In genomic region chr19:19634516-19635312, GRCh38 we compare ENCODE assay signal across 23 cellular contexts. TPM values are rescaled to one million over a fixed set of nuclear protein-coding genes. Genes with fewer than 3 reads are reported as not detected.
DNase-seq lines count a peak whose midpoint lies in the region; ATAC-seq and TF ChIP-seq lines count a peak whose summit lies in the region.
"Had no signal": no experiment of that assay in that cellular context is flagged by ENCODE, and none has a peak within 500 bp of the region (broad histone marks: within the 10 kb centered on the region; RNA-seq: fewer than 3 reads in every experiment).

No MANE protein-coding gene starts in this region.

- H3K4me1 ChIP-seq in right cardiac atrium (ENCODE audit: control insufficient read depth, insufficient read depth, low read length) (no peaks in the 10 kb centered on the region), heart right ventricle (no peaks in the 10 kb centered on the region)
- H3K4me1 ChIP-seq: left ventricle myocardium inferior, pancreas had no signal

- intact Hi-C loops in right cardiac atrium (cut with DNase I) (loop anchor here in 1 of 4 donors (5.0 kb wide), 1 partner anchor 82 kb away; no protein-coding TSS in a partner anchor), heart right ventricle (cut with DNase I) (no loop called here)
- intact Hi-C loops in activated CD4-positive, alpha-beta memory T cell treated with anti-CD3 and anti-CD28 coated beads for 36 hours (cut with micrococcal nuclease) = no loop called here

- DNase-seq in right cardiac atrium = peak in 2 of 3 donors; percentile 29 to 46
- DNase-seq in heart right ventricle = no peak
- DNase-seq in activated CD4-positive, alpha-beta memory T cell treated with anti-CD3 and anti-CD28 coated beads for 36 hours = no peak
- no peak for DNase-seq in effector memory CD8-positive, alpha-beta T cell
- no peak for DNase-seq in stimulated activated naive B cell treated with anti-CD40 and anti-IgM and Interleukin-4, amounts not matched to agents 10 μg/mL and 1 μg/mL and 100 μg/mL, for 72 hours
- no peak for DNase-seq in ureter (ENCODE audit: low spot score)
- no peak for DNase-seq in NCI-H69 (lab: John Stamatoyannopoulos, UW)
- DNase-seq: ACHN; left ventricle myocardium inferior; NCI-H1417 treated with DMSO at 0.1 percent for 48 hours; NCI-H2107; NCI-H446 treated with DMSO at 0.1 percent for 48 hours; pancreas; retina; small intestine; stimulated activated CD4-positive, alpha-beta T cell treated with anti-CD3 and anti-CD28 coated beads, Interleukin-1b, Interleukin-23, amount 100 ng/mL, for 48 hours; stimulated activated CD8-positive, alpha-beta memory T cell treated with anti-CD3 and anti-CD28 coated beads, Interleukin-4, amount 100 ng/mL, for 48 hours; trophoblast cell had no signal

- H3K9me3 Mint-ChIP-seq in activated CD4-positive, alpha-beta memory T cell treated with anti-CD3 and anti-CD28 coated beads for 36 hours = no peaks in the 10 kb centered on the region
- no peaks in the 10 kb centered on the region for H3K9me3 Mint-ChIP-seq in effector memory CD8-positive, alpha-beta T cell
- H3K9me3 Mint-ChIP-seq in stimulated activated naive B cell treated with anti-CD40 and anti-IgM and Interleukin-4, amounts not matched to agents 10 μg/mL and 1 μg/mL and 100 μg/mL, for 72 hours = no peaks in the 10 kb centered on the region
- H3K9me3 Mint-ChIP-seq: nephron; T-helper 2 cell treated with Interferon-gamma antibody and Interleukin-4, amounts not matched to agents 5 μg/mL and 100 μg/mL, for 36 hours had no signal

- peaks cover 7% of the 10 kb centered on the region for H3K4me1 Mint-ChIP-seq in activated CD4-positive, alpha-beta memory T cell treated with anti-CD3 and anti-CD28 coated beads for 36 hours (ENCODE audit: low read depth)
- H3K4me1 Mint-ChIP-seq in effector memory CD8-positive, alpha-beta T cell (ENCODE audit: low read depth in 2 of 2) = peaks cover 15 to 21% of the 10 kb centered on the region in 2 donors
- peaks cover 19 to 26% of the 10 kb centered on the region in 2 donors for H3K4me1 Mint-ChIP-seq in stimulated activated naive B cell treated with anti-CD40 and anti-IgM and Interleukin-4, amounts not matched to agents 10 μg/mL and 1 μg/mL and 100 μg/mL, for 72 hours
- H3K4me1 Mint-ChIP-seq: nephron had no signal

- TF ChIP-seq CTCF in heart right ventricle (IDR thresholded peaks at IDR 0.05) = no peak

- no peak overlapping the region for H3K4me3 Mint-ChIP-seq in activated CD4-positive, alpha-beta memory T cell treated with anti-CD3 and anti-CD28 coated beads for 36 hours
- H3K4me3 Mint-ChIP-seq in effector memory CD8-positive, alpha-beta T cell = no peak overlapping the region
- H3K4me3 Mint-ChIP-seq in stimulated activated naive B cell treated with anti-CD40 and anti-IgM and Interleukin-4, amounts not matched to agents 10 μg/mL and 1 μg/mL and 100 μg/mL, for 72 hours = no peak overlapping the region
- H3K4me3 Mint-ChIP-seq: nephron; T-helper 2 cell treated with Interferon-gamma antibody and Interleukin-4, amounts not matched to agents 5 μg/mL and 100 μg/mL, for 36 hours had no signal

- no peaks in the 10 kb centered on the region for H3K27me3 Mint-ChIP-seq in activated CD4-positive, alpha-beta memory T cell treated with anti-CD3 and anti-CD28 coated beads for 36 hours
- no peaks in the 10 kb centered on the region for H3K27me3 Mint-ChIP-seq in effector memory CD8-positive, alpha-beta T cell
- no peaks in the 10 kb centered on the region for H3K27me3 Mint-ChIP-seq in stimulated activated naive B cell treated with anti-CD40 and anti-IgM and Interleukin-4, amounts not matched to agents 10 μg/mL and 1 μg/mL and 100 μg/mL, for 72 hours

- peaks cover 51% of the 10 kb centered on the region for H3K36me3 Mint-ChIP-seq in activated CD4-positive, alpha-beta memory T cell treated with anti-CD3 and anti-CD28 coated beads for 36 hours
- H3K36me3 Mint-ChIP-seq in effector memory CD8-positive, alpha-beta T cell (ENCODE audit: insufficient read depth) = peaks cover 82% of the 10 kb centered on the region
- peaks cover 56 to 75% of the 10 kb centered on the region in 2 donors for H3K36me3 Mint-ChIP-seq in stimulated activated naive B cell treated with anti-CD40 and anti-IgM and Interleukin-4, amounts not matched to agents 10 μg/mL and 1 μg/mL and 100 μg/mL, for 72 hours

- peak overlapping the region; percentile 64 for H3K27ac Mint-ChIP-seq in activated CD4-positive, alpha-beta memory T cell treated with anti-CD3 and anti-CD28 coated beads for 36 hours
- peak overlapping the region; percentile 12 to 66 for H3K27ac Mint-ChIP-seq in effector memory CD8-positive, alpha-beta T cell
- H3K27ac Mint-ChIP-seq in stimulated activated naive B cell treated with anti-CD40 and anti-IgM and Interleukin-4, amounts not matched to agents 10 μg/mL and 1 μg/mL and 100 μg/mL, for 72 hours = peak overlapping the region; percentile 51
- H3K27ac Mint-ChIP-seq: nephron; T-helper 2 cell treated with Interferon-gamma antibody and Interleukin-4, amounts not matched to agents 5 μg/mL and 100 μg/mL, for 36 hours had no signal

- H3K27ac ChIP-seq in right cardiac atrium (ENCODE audit: low read length) = no peak overlapping the region
- no peak overlapping the region for H3K27ac ChIP-seq in heart right ventricle
- H3K27ac ChIP-seq: BLaER1 treated with 17β-estradiol and CSF1 and Interleukin-3, amounts not matched to agents 10 nM and 100 nM; left ventricle myocardium inferior; pancreas had no signal

- H3K27me3 ChIP-seq in right cardiac atrium (ENCODE audit: control insufficient read depth, insufficient read depth) (no peaks in the 10 kb centered on the region), heart right ventricle (peaks cover 0 to 6% (median 0%) of the 10 kb centered on the region in 7 donors)
- H3K27me3 ChIP-seq: BLaER1 treated with 17β-estradiol and CSF1 and Interleukin-3, amounts not matched to agents 10 nM and 100 nM; pancreas had no signal

- CTCF ChIA-PET in activated CD4-positive, alpha-beta memory T cell treated with anti-CD3 and anti-CD28 coated beads for 36 hours (lab: Charles Lee) = interaction anchor here (2.2 kb wide), 1 partner anchor 9 kb away, joined by 7 read pairs; the partner anchor contains the start of gene GMIP

- WGBS in right cardiac atrium = 96% methylated on average over 36 of the region's 36 CpGs
- WGBS in heart right ventricle, 2 donors = 95 to 96% methylated on average over 36 of the region's 36 CpGs

- H3K9me3 ChIP-seq in right cardiac atrium (ENCODE audit: control insufficient read depth, low read length) (no peaks in the 10 kb centered on the region), heart right ventricle (no peaks in the 10 kb centered on the region)
- H3K9me3 ChIP-seq: BLaER1 treated with 17β-estradiol and CSF1 and Interleukin-3, amounts not matched to agents 10 nM and 100 nM; left ventricle myocardium inferior; pancreas had no signal

- H3K36me3 ChIP-seq in heart right ventricle = peaks cover 0 to 99% (median 4%) of the 10 kb centered on the region in 9 donors
- H3K36me3 ChIP-seq: pancreas had no signal

- H3K4me3 ChIP-seq in right cardiac atrium (ENCODE audit: low read length) = no peak overlapping the region
- no peak overlapping the region for H3K4me3 ChIP-seq in heart right ventricle
- H3K4me3 ChIP-seq: BLaER1 treated with 17β-estradiol and CSF1 and Interleukin-3, amounts not matched to agents 10 nM and 100 nM; left ventricle myocardium inferior; pancreas had no signal

- POLR2A ChIA-PET in activated CD4-positive, alpha-beta memory T cell treated with anti-CD3 and anti-CD28 coated beads for 36 hours (lab: Charles Lee) = no interaction called here

- no peak for ATAC-seq in right cardiac atrium
- ATAC-seq in heart right ventricle = no peak
- no peak for ATAC-seq in effector memory CD8-positive, alpha-beta T cell (replicated peaks)
- no peak for ATAC-seq in stimulated activated naive B cell treated with anti-CD40 and anti-IgM and Interleukin-4, amounts not matched to agents 10 μg/mL and 1 μg/mL and 100 μg/mL, for 72 hours (replicated peaks)
- no peak for ATAC-seq in GM19467 (IDR thresholded peaks at IDR 0.05; ENCODE audit: unreplicated experiment)
- ATAC-seq: pancreas had no signal

RNA-seq across cellular contexts. Expression of gene LPAR2, which starts 6.7 kb away (rescaled TPM):
- total RNA-seq in right cardiac atrium (1 to 10 TPM in 2 of 4 donors, under 1 TPM in 2; 0.57 to 3.0 (median 1.2) TPM), heart right ventricle (1 to 10 TPM in 3 of 10 donors, under 1 TPM in 6, not detected in 1; 0.25 to 1.9 (median 0.94) TPM), ureter (28.6 TPM)
- polyA plus RNA-seq in right cardiac atrium (1.1 TPM), heart right ventricle (1 to 10 TPM in 1 of 2 donors, under 1 TPM in 1; 0.52 to 1.2 TPM)
- total RNA-seq in activated CD4-positive, alpha-beta memory T cell treated with anti-CD3 and anti-CD28 coated beads for 36 hours = 10 to 100 TPM; 32.5 to 33.1 TPM

RNA-seq across cellular contexts. Expression of gene GMIP, which starts 8.7 kb away (rescaled TPM):
- total RNA-seq in right cardiac atrium = 1 to 10 TPM; 3.1 to 6.3 (median 5.3) TPM
- 2.3 TPM for polyA plus RNA-seq in right cardiac atrium
- 10 to 100 TPM in 1 of 10 donors, 1 to 10 TPM in 9; 1.4 to 11.8 (median 2.4) TPM for total RNA-seq in heart right ventricle
- 1 to 10 TPM; 1.6 to 2.5 TPM for polyA plus RNA-seq in heart right ventricle
- total RNA-seq in activated CD4-positive, alpha-beta memory T cell treated with anti-CD3 and anti-CD28 coated beads for 36 hours = 10 to 100 TPM; 78.6 to 79.4 TPM
- 25.0 TPM for total RNA-seq in ureter

RNA-seq across cellular contexts. Expression of gene PBX4, which starts 16.2 kb away (rescaled TPM):
- total RNA-seq in right cardiac atrium (under 1 TPM in 1 of 4 donors, not detected in 3; 0.56 TPM), heart right ventricle (1 to 10 TPM in 1 of 10 donors, under 1 TPM in 2, not detected in 7; 0.25 to 1.2 (median 0.36) TPM), ureter (12.7 TPM)
- polyA plus RNA-seq in right cardiac atrium (0.36 TPM), heart right ventricle (under 1 TPM; 0.06 to 0.51 TPM)
- 10 to 100 TPM; 44.9 to 45.7 TPM for total RNA-seq in activated CD4-positive, alpha-beta memory T cell treated with anti-CD3 and anti-CD28 coated beads for 36 hours
- total RNA-seq: dermis microvascular lymphatic vessel endothelial cell, left ventricle myocardium inferior had no signal

RNA-seq across cellular contexts. Expression of gene ATP13A1, which starts 28.8 kb away (rescaled TPM):
- total RNA-seq in right cardiac atrium (10 to 100 TPM; 21.7 to 28.0 (median 23.6) TPM), heart right ventricle (10 to 100 TPM; 12.3 to 28.2 (median 18.4) TPM), ureter (74.9 TPM)
- polyA plus RNA-seq in right cardiac atrium (16.7 TPM), heart right ventricle (10 to 100 TPM; 23.2 to 34.5 TPM)
- total RNA-seq in activated CD4-positive, alpha-beta memory T cell treated with anti-CD3 and anti-CD28 coated beads for 36 hours = 10 to 100 TPM; 66.6 to 69.2 TPM

RNA-seq across cellular contexts. Expression of gene ZNF101, which starts 33.9 kb away (rescaled TPM):
- total RNA-seq in right cardiac atrium (1 to 10 TPM; 3.1 to 5.9 (median 5.0) TPM), heart right ventricle (1 to 10 TPM; 2.5 to 5.7 (median 3.8) TPM), ureter (13.8 TPM)
- polyA plus RNA-seq in right cardiac atrium (3.1 TPM), heart right ventricle (1 to 10 TPM; 3.1 to 6.9 TPM)
- 10 to 100 TPM; 76.0 to 77.0 TPM for total RNA-seq in activated CD4-positive, alpha-beta memory T cell treated with anti-CD3 and anti-CD28 coated beads for 36 hours

Comparison
In these comparisons a context has a peak if more than half of its experiments do, and no peak if none do; other contexts are left out.
1. DNase-seq: peak in right cardiac atrium (2 of 3); none in heart right ventricle (0 of 2), activated CD4-positive, alpha-beta memory T cell treated with anti-CD3 and anti-CD28 coated beads for 36 hours (single experiment), effector memory CD8-positive, alpha-beta T cell (0 of 3), stimulated activated naive B cell treated with anti-CD40 and anti-IgM and Interleukin-4, amounts not matched to agents 10 μg/mL and 1 μg/mL and 100 μg/mL, for 72 hours (single experiment), ureter (single experiment) and NCI-H69 (single experiment).
2. Peak in every context shown above with its lines, with median percentiles within 50 percentile points of each other: H3K27ac Mint-ChIP-seq.